31 cellular contexts compared by ENCODE assay signal in genomic region chr1:161495490-161495889, GRCh38.
"Had no signal": no experiment of that assay in that cellular context is flagged by ENCODE, and none has a peak within 500 bp of the region (broad histone marks: within the 10 kb centered on the region; RNA-seq: fewer than 3 reads in every experiment).

No MANE protein-coding gene starts in this region.

- H3K27ac ChIP-seq: adrenal gland, body of pancreas, esophagus muscularis mucosa, foreskin keratinocyte, gastrocnemius medialis, heart left ventricle had no signal

- H3K36me3 ChIP-seq: adrenal gland, esophagus muscularis mucosa, gastrocnemius medialis, heart left ventricle had no signal

- H3K4me1 ChIP-seq: adrenal gland, body of pancreas, esophagus muscularis mucosa, foreskin keratinocyte had no signal

- DNase-seq: activated CD4-positive, alpha-beta memory T cell treated with anti-CD3 and anti-CD28 coated beads for 36 hours; activated CD4-positive, alpha-beta T cell treated with anti-CD3 and anti-CD28 coated beads for 36 hours; activated CD4-positive, alpha-beta T cell treated with anti-CD3 and anti-CD28 coated beads, Interleukin-2, amount 10 ng/mL, durations not matched to agents 24 days and 14 days; activated CD4-positive, CD25-positive, alpha-beta regulatory T cell; activated CD4-positive, CD25-positive, alpha-beta regulatory T cell treated with anti-CD3 and anti-CD28 coated beads, Interleukin-2, amount 50 U/mL, for 72 hours; activated CD8-positive, alpha-beta memory T cell treated with anti-CD3 and anti-CD28 coated beads, Interleukin-2, amount 10 ng/mL, durations not matched to agents 7 days and 5 days; activated CD8-positive, alpha-beta memory T cell treated with anti-CD3 and anti-CD28 coated beads, Interleukin-2, amount 50 U/mL, for 4 hours; activated CD8-positive, alpha-beta T cell treated with anti-CD3 and anti-CD28 coated beads, Interleukin-2, amount 10 ng/mL, durations not matched to agents 7 days and 5 days; activated effector memory CD4-positive, alpha-beta T cell treated with anti-CD3 and anti-CD28 coated beads, Interleukin-2, amount 50 U/mL, for 16 hours; activated naive CD4-positive, alpha-beta T cell treated with anti-CD3 and anti-CD28 coated beads for 36 hours; activated naive CD8-positive, alpha-beta T cell treated with anti-CD3 and anti-CD28 coated beads for 36 hours; activated naive CD8-positive, alpha-beta T cell treated with anti-CD3 and anti-CD28 coated beads, Interleukin-2, amount 50 U/mL, for 24 hours; activated T-cell treated with anti-CD3 and anti-CD28 coated beads, Interleukin-2, amount 50 U/mL, for 1 hour; activated T-cell treated with anti-CD3 and anti-CD28 coated beads, Interleukin-2, amount 50 U/mL, for 48 hours; adrenal gland; amygdala; aorta; body of pancreas; caudate nucleus; cortex of kidney; dermis blood vessel endothelial cell; effector CD4-positive, alpha-beta T cell; effector memory CD8-positive, alpha-beta T cell; erythroblast; foreskin keratinocyte; gastrocnemius medialis; glutamatergic neuron; heart left ventricle; T1000 had no signal

- H3K9me3 ChIP-seq: adrenal gland, body of pancreas, esophagus muscularis mucosa, gastrocnemius medialis, heart left ventricle had no signal

- FAIRE-seq: colon had no signal

- H3K4me3 ChIP-seq: adrenal gland, body of pancreas, esophagus muscularis mucosa, gastrocnemius medialis, heart left ventricle had no signal

- H3K27me3 ChIP-seq: body of pancreas had no signal

- ATAC-seq: activated CD4-positive, alpha-beta T cell treated with anti-CD3 and anti-CD28 coated beads for 36 hours; activated CD8-positive, alpha-beta memory T cell treated with anti-CD3 and anti-CD28 coated beads, Interleukin-2, amount 10 ng/mL, durations not matched to agents 7 days and 5 days; activated CD8-positive, alpha-beta T cell treated with anti-CD3 and anti-CD28 coated beads, Interleukin-2, amount 10 ng/mL, durations not matched to agents 7 days and 5 days; activated naive CD8-positive, alpha-beta T cell treated with anti-CD3 and anti-CD28 coated beads, Interleukin-2, amount 50 U/mL, for 24 hours; body of pancreas; effector memory CD8-positive, alpha-beta T cell; foreskin keratinocyte; gastrocnemius medialis; heart left ventricle had no signal
